ENCODE assay signal across 31 cellular contexts in the genomic region with DNA sequence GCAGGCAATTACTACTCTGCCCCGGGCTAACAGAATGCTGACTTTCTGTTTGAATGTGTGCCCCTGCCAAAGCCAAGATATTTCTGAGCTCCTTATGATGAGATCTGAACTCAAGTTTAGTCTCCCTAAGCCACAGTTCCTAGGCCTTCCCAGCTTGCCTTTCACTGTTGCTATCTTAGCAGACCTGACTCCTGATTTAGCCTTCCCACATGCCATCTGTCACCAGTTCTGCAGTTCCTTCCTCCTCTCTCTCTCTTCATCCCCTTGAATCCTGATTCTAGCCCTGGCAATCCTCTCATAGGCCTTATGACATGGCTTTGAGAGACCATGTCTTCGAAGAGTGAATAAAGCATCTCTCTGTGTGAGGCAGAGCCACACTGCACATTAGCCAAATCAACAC.
"Had no signal": no experiment of that assay in that cellular context is flagged by ENCODE, and none has a peak within 500 bp of the region (broad histone marks: within the 10 kb centered on the region; RNA-seq: fewer than 3 reads in every experiment).

No MANE protein-coding gene starts in this region.

- H3K9me3 Mint-ChIP-seq: activated naive CD4-positive, alpha-beta T cell treated with anti-CD3 and anti-CD28 coated beads for 36 hours; activated naive CD8-positive, alpha-beta T cell treated with anti-CD3 and anti-CD28 coated beads for 36 hours; activated T-helper 1 cell treated with anti-CD3 and anti-CD28 coated beads, Interleukin-12 subunit alpha, Interleukin-12 subunit beta, Interleukin-2, Interleukin-4 antibody, amounts not matched to agents 30 ng/mL and 10 ng/mL and 1 ng/mL, durations not matched to agents 14 hours and 24 hours and 36 hours; brain; nephron; stimulated activated naive B cell treated with anti-CD40 and anti-IgM and Interleukin-4, amounts not matched to agents 10 μg/mL and 1 μg/mL and 100 μg/mL, for 72 hours had no signal

- DNase-seq: activated CD4-positive, alpha-beta T cell treated with anti-CD3 and anti-CD28 coated beads for 48 hours; activated CD4-positive, alpha-beta T cell treated with anti-CD3 and anti-CD28 coated beads, Interleukin-2, amount 50 U/mL, for 48 hours; activated CD8-positive, alpha-beta memory T cell treated with anti-CD3 and anti-CD28 coated beads for 24 hours; activated effector memory CD4-positive, alpha-beta T cell treated with anti-CD3 and anti-CD28 coated beads, Interleukin-2, amount 50 U/mL, for 16 hours; activated naive CD4-positive, alpha-beta T cell treated with anti-CD3 and anti-CD28 coated beads for 36 hours; activated naive CD8-positive, alpha-beta T cell treated with anti-CD3 and anti-CD28 coated beads for 36 hours; activated T-cell treated with anti-CD3 and anti-CD28 coated beads, Interleukin-2, amount 50 U/mL, for 1 hour; cerebellar nuclear complex; colonic mucosa; effector CD8-positive, alpha-beta T cell; esophagus squamous epithelium; foreskin melanocyte; heart right ventricle; left lung; mesendoderm; mucosa of descending colon; ovary; psoas muscle; sigmoid colon; stimulated activated CD4-positive, alpha-beta T cell treated with anti-CD3 and anti-CD28 coated beads, Interleukin-2, amount 100 ng/mL, for 24 hours; stimulated activated naive B cell treated with anti-CD40 and anti-IgM and Interleukin-4, amounts not matched to agents 10 μg/mL and 1 μg/mL and 100 μg/mL, for 72 hours; tibial artery had no signal

- H3K27me3 Mint-ChIP-seq: activated naive CD8-positive, alpha-beta T cell treated with anti-CD3 and anti-CD28 coated beads for 36 hours; brain; stimulated activated naive B cell treated with anti-CD40 and anti-IgM and Interleukin-4, amounts not matched to agents 10 μg/mL and 1 μg/mL and 100 μg/mL, for 72 hours had no signal

- H3K36me3 Mint-ChIP-seq: activated naive CD8-positive, alpha-beta T cell treated with anti-CD3 and anti-CD28 coated beads for 36 hours; brain; stimulated activated naive B cell treated with anti-CD40 and anti-IgM and Interleukin-4, amounts not matched to agents 10 μg/mL and 1 μg/mL and 100 μg/mL, for 72 hours had no signal

- H3K4me3 Mint-ChIP-seq: activated naive CD4-positive, alpha-beta T cell treated with anti-CD3 and anti-CD28 coated beads for 36 hours; activated naive CD8-positive, alpha-beta T cell treated with anti-CD3 and anti-CD28 coated beads for 36 hours; activated T-helper 1 cell treated with anti-CD3 and anti-CD28 coated beads, Interleukin-12 subunit alpha, Interleukin-12 subunit beta, Interleukin-2, Interleukin-4 antibody, amounts not matched to agents 30 ng/mL and 10 ng/mL and 1 ng/mL, durations not matched to agents 14 hours and 24 hours and 36 hours; brain; nephron; stimulated activated naive B cell treated with anti-CD40 and anti-IgM and Interleukin-4, amounts not matched to agents 10 μg/mL and 1 μg/mL and 100 μg/mL, for 72 hours had no signal

- H3K27ac Mint-ChIP-seq: activated naive CD4-positive, alpha-beta T cell treated with anti-CD3 and anti-CD28 coated beads for 36 hours; activated naive CD8-positive, alpha-beta T cell treated with anti-CD3 and anti-CD28 coated beads for 36 hours; activated T-helper 1 cell treated with anti-CD3 and anti-CD28 coated beads, Interleukin-12 subunit alpha, Interleukin-12 subunit beta, Interleukin-2, Interleukin-4 antibody, amounts not matched to agents 30 ng/mL and 10 ng/mL and 1 ng/mL, durations not matched to agents 14 hours and 24 hours and 36 hours; brain; nephron; stimulated activated naive B cell treated with anti-CD40 and anti-IgM and Interleukin-4, amounts not matched to agents 10 μg/mL and 1 μg/mL and 100 μg/mL, for 72 hours had no signal

- H3K4me1 Mint-ChIP-seq: activated naive CD8-positive, alpha-beta T cell treated with anti-CD3 and anti-CD28 coated beads for 36 hours; brain; nephron; stimulated activated naive B cell treated with anti-CD40 and anti-IgM and Interleukin-4, amounts not matched to agents 10 μg/mL and 1 μg/mL and 100 μg/mL, for 72 hours had no signal

- H3K27ac ChIP-seq: ascending aorta, cardiac muscle cell, colonic mucosa, epithelial cell of prostate, esophagus squamous epithelium, heart right ventricle, left lung, neutrophil, ovary, psoas muscle, sigmoid colon, suprapubic skin, tibial artery had no signal

- H3K4me2 ChIP-seq: smooth muscle cell had no signal

- H3K4me1 ChIP-seq: ascending aorta, colonic mucosa, esophagus squamous epithelium, left lung, psoas muscle, suprapubic skin, tibial artery had no signal

- H3K9me3 ChIP-seq: ascending aorta, colonic mucosa, esophagus squamous epithelium, heart right ventricle, left lung, mucosa of descending colon, neutrophil, ovary, psoas muscle, sigmoid colon, suprapubic skin, tibial artery had no signal

- H3K27me3 ChIP-seq: ascending aorta, cardiac muscle cell, colonic mucosa, left lung, ovary, sigmoid colon, suprapubic skin had no signal
